1 cellular context compared by ENCODE assay signal in the genomic region with DNA sequence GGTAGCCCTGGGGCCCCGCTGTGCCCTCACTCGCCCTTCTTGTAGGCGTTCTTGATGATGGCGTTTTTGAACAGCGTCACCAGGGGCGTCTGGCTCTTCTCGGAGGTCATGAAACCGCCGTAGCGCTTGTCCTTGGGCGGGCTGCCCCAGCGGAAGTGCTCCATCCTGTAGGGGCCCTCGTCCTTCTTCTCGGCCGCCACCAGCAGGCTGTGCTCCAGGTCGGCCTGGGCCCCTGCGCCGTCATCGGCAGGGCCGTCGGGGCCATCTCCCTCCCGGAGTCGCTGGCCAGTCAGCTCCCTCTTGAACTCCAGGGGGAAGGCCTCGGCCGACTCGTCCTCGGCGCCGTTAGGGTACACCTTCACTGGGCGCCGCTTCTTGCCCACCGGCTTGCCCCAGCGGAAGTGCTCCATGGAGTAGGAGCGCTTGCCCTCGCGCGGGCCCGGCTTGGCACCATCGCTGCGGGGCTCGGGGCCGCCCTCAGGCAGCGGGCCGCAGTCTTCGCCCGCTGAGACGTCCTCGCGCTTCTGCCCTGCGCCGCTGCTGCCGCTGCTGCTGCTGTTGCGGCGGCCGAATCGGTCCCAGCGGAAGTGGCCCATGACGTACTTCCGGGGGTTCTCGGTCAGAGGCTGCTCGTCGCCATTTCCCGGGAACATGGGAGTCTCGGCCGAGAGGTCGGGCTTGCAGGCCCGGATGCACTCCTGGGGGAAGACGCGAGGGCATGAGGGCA.
A peak's percentile ranks its signal among the peaks of the same experiment; 100 is the strongest.
TF ChIP-seq lines count a peak whose summit lies in the region.

No MANE protein-coding gene starts in this region.

TF ChIP-seq in GM23338, 12 proteins besides CTCF, POLR2A, EP300 and RAD21 (continued from another document):
- peak; percentile 17; the same call in 1 of the 2 replicates for TF ChIP-seq CREB1 (CRISPR knock-in tag; IDR thresholded peaks at IDR 0.05; ENCODE audit: low read depth)
